17 cellular contexts compared by ENCODE assay signal in the genomic region with DNA sequence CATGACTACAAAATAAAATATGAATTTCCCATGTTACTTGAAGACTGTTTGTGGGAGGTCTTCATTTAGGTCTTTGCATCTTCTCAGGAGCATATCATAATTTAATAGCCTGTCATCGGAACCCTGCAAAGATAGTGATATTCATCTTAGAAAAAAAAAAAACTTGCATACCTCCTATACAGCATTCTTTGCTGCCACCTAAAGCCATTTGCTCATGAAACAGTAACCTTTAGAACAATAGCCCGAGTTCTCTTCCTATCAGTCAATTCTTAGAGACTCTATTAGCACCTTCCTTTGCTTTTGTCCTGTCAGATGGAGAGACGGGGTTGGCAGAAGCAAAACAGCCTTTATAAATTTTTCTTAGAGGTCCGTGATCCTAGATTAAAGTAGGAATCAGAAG.
"Had no signal": no experiment of that assay in that cellular context is flagged by ENCODE, and none has a peak within 500 bp of the region (broad histone marks: within the 10 kb centered on the region; RNA-seq: fewer than 3 reads in every experiment).

No MANE protein-coding gene starts in this region.

- H3K9me3 Mint-ChIP-seq: activated naive CD8-positive, alpha-beta T cell treated with anti-CD3 and anti-CD28 coated beads, Interleukin-2, amount 10 ng/mL, durations not matched to agents 7 days and 5 days; dendritic cell treated with granulocyte-macrophage colony-stimulating factor and Interleukin-4, amounts not matched to agents 40 ng/mL and 50 ng/mL, for 4 days; naive thymus-derived CD4-positive, alpha-beta T cell; stimulated activated naive B cell treated with anti-CD40 and anti-IgM and Interleukin-4, amounts not matched to agents 10 μg/mL and 1 μg/mL and 100 μg/mL, for 72 hours; T-helper 2 cell treated with Interferon-gamma antibody and Interleukin-4, amounts not matched to agents 5 μg/mL and 100 μg/mL, for 36 hours had no signal

- ATAC-seq: activated CD4-positive, CD25-positive, alpha-beta regulatory T cell treated with anti-CD3 and anti-CD28 coated beads, Interleukin-2, amount 50 U/mL, for 24 hours; foreskin keratinocyte; left lobe of liver; naive thymus-derived CD4-positive, alpha-beta T cell; stimulated activated naive B cell treated with anti-CD40 and anti-IgM and Interleukin-4, amounts not matched to agents 10 μg/mL and 1 μg/mL and 100 μg/mL, for 72 hours had no signal

- H3K9me3 ChIP-seq: thyroid gland had no signal

- H3K27me3 Mint-ChIP-seq: activated naive CD8-positive, alpha-beta T cell treated with anti-CD3 and anti-CD28 coated beads, Interleukin-2, amount 10 ng/mL, durations not matched to agents 7 days and 5 days; dendritic cell treated with granulocyte-macrophage colony-stimulating factor and Interleukin-4, amounts not matched to agents 40 ng/mL and 50 ng/mL, for 4 days; naive thymus-derived CD4-positive, alpha-beta T cell; stimulated activated naive B cell treated with anti-CD40 and anti-IgM and Interleukin-4, amounts not matched to agents 10 μg/mL and 1 μg/mL and 100 μg/mL, for 72 hours had no signal

- H3K27me3 ChIP-seq: foreskin keratinocyte, thyroid gland had no signal

- H3K4me3 Mint-ChIP-seq: activated naive CD8-positive, alpha-beta T cell treated with anti-CD3 and anti-CD28 coated beads, Interleukin-2, amount 10 ng/mL, durations not matched to agents 7 days and 5 days; dendritic cell treated with granulocyte-macrophage colony-stimulating factor and Interleukin-4, amounts not matched to agents 40 ng/mL and 50 ng/mL, for 4 days; naive thymus-derived CD4-positive, alpha-beta T cell; stimulated activated naive B cell treated with anti-CD40 and anti-IgM and Interleukin-4, amounts not matched to agents 10 μg/mL and 1 μg/mL and 100 μg/mL, for 72 hours; T-helper 2 cell treated with Interferon-gamma antibody and Interleukin-4, amounts not matched to agents 5 μg/mL and 100 μg/mL, for 36 hours had no signal

- DNase-seq: activated CD4-positive, alpha-beta T cell treated with anti-CD3 and anti-CD28 coated beads, Interleukin-2, amount 50 U/mL, for 1 hour; activated naive CD4-positive, alpha-beta T cell; activated naive CD8-positive, alpha-beta T cell treated with anti-CD3 and anti-CD28 coated beads, Interleukin-2, amount 10 ng/mL, durations not matched to agents 7 days and 5 days; anterior cingulate cortex; effector memory CD4-positive, alpha-beta T cell; foreskin keratinocyte; head of caudate nucleus; naive thymus-derived CD4-positive, alpha-beta T cell; posterior cingulate gyrus; retina; stimulated activated CD4-positive, alpha-beta T cell treated with anti-CD3 and anti-CD28 coated beads, Interleukin-4, amount 100 ng/mL, for 1 hour; stimulated activated naive B cell treated with anti-CD40 and anti-IgM and Interleukin-4, amounts not matched to agents 10 μg/mL and 1 μg/mL and 100 μg/mL, for 72 hours; thyroid gland had no signal

- H3K4me3 ChIP-seq: thyroid gland had no signal

- H3K27ac ChIP-seq: foreskin keratinocyte, thyroid gland had no signal

- H3K36me3 Mint-ChIP-seq: activated naive CD8-positive, alpha-beta T cell treated with anti-CD3 and anti-CD28 coated beads, Interleukin-2, amount 10 ng/mL, durations not matched to agents 7 days and 5 days had no signal

- H3K27ac Mint-ChIP-seq: activated naive CD8-positive, alpha-beta T cell treated with anti-CD3 and anti-CD28 coated beads, Interleukin-2, amount 10 ng/mL, durations not matched to agents 7 days and 5 days; dendritic cell treated with granulocyte-macrophage colony-stimulating factor and Interleukin-4, amounts not matched to agents 40 ng/mL and 50 ng/mL, for 4 days; naive thymus-derived CD4-positive, alpha-beta T cell; stimulated activated naive B cell treated with anti-CD40 and anti-IgM and Interleukin-4, amounts not matched to agents 10 μg/mL and 1 μg/mL and 100 μg/mL, for 72 hours; T-helper 2 cell treated with Interferon-gamma antibody and Interleukin-4, amounts not matched to agents 5 μg/mL and 100 μg/mL, for 36 hours had no signal

- H3K4me1 ChIP-seq: foreskin keratinocyte had no signal

- H3K36me3 ChIP-seq: thyroid gland had no signal
